ENCODE assay signal across 1 cellular context in genomic region chr5:159971931-159972461, GRCh38.
TF ChIP-seq lines count a peak whose summit lies in the region.

No MANE protein-coding gene starts in this region.

TF ChIP-seq in WTC11, 78 proteins besides CTCF, POLR2A, EP300 and RAD21 (continued from another document):
- no peak for TF ChIP-seq IRF1 (CRISPR knock-in tag; IDR thresholded peaks at IDR 0.05)
- TF ChIP-seq NFATC4 (CRISPR knock-in tag; IDR thresholded peaks at IDR 0.05) = no peak
- no peak for TF ChIP-seq NR3C1 (CRISPR knock-in tag; conservative IDR thresholded peaks at IDR 0.05; ENCODE audit: low read depth)
- TF ChIP-seq STAT6 (CRISPR knock-in tag; conservative IDR thresholded peaks at IDR 0.05; ENCODE audit: low read depth) = no peak
- no peak for TF ChIP-seq ZNF263 (CRISPR knock-in tag; IDR thresholded peaks at IDR 0.05; ENCODE audit: low read depth)
- no peak for TF ChIP-seq ZSCAN18 (CRISPR knock-in tag; IDR thresholded peaks at IDR 0.05)
- TF ChIP-seq ZNF416 (CRISPR knock-in tag; IDR thresholded peaks at IDR 0.05) = no peak
- no peak for TF ChIP-seq MYBL2 (CRISPR knock-in tag; IDR thresholded peaks at IDR 0.05)
- no peak for TF ChIP-seq HMGXB4 (CRISPR knock-in tag; IDR thresholded peaks at IDR 0.05)
- TF ChIP-seq ZNF138 (CRISPR knock-in tag; conservative IDR thresholded peaks at IDR 0.05) = no peak
- TF ChIP-seq MAX (CRISPR knock-in tag; IDR thresholded peaks at IDR 0.05) = no peak
TF ChIP-seq in WTC11: peak in this region for 0.
